28 cellular contexts compared by ENCODE assay signal in genomic region chr18:6096747-6097146, GRCh38.
"Had no signal": no experiment of that assay in that cellular context is flagged by ENCODE, and none has a peak within 500 bp of the region (broad histone marks: within the 10 kb centered on the region; RNA-seq: fewer than 3 reads in every experiment).

No MANE protein-coding gene starts in this region.

- H3K4me2 ChIP-seq: smooth muscle cell had no signal

- H3K9me3 Mint-ChIP-seq: natural killer cell; nephron progenitor cell; stimulated activated memory B cell treated with anti-CD40 and anti-IgM and Interleukin-4, amounts not matched to agents 10 μg/mL and 1 μg/mL and 100 μg/mL, for 72 hours had no signal

- H3K4me3 Mint-ChIP-seq: mesothelial cell of epicardium; naive B cell; natural killer cell; nephron progenitor cell; stimulated activated memory B cell treated with anti-CD40 and anti-IgM and Interleukin-4, amounts not matched to agents 10 μg/mL and 1 μg/mL and 100 μg/mL, for 72 hours had no signal

- H3K27ac Mint-ChIP-seq: mesothelial cell of epicardium; natural killer cell; nephron progenitor cell; progenitor cell of endocrine pancreas; stimulated activated memory B cell treated with anti-CD40 and anti-IgM and Interleukin-4, amounts not matched to agents 10 μg/mL and 1 μg/mL and 100 μg/mL, for 72 hours had no signal

- DNase-seq: hypothalamus; islet precursor cell; left ventricle myocardium inferior; mesendoderm; naive B cell; natural killer cell; nephron progenitor cell; occipital lobe; ovary; right lobe of liver; stimulated activated CD4-positive, alpha-beta T cell treated with anti-CD3 and anti-CD28 coated beads, Interleukin-1b, Interleukin-23, amount 100 ng/mL, for 48 hours; stimulated activated CD4-positive, alpha-beta T cell treated with anti-CD3 and anti-CD28 coated beads, Interleukin-2, amount 100 ng/mL, for 48 hours; stimulated activated CD4-positive, alpha-beta T cell treated with anti-CD3 and anti-CD28 coated beads, Interleukin-4, amount 100 ng/mL, for 4 hours; stimulated activated CD8-positive, alpha-beta memory T cell treated with anti-CD3 and anti-CD28 coated beads, Interleukin-4, amount 100 ng/mL, for 48 hours; stimulated activated naive CD4-positive, alpha-beta T cell treated with Interleukin-2 at 50 U/mL for 16 hours; stomach; testis; thyroid gland; transverse colon; upper lobe of left lung had no signal

- H3K4me1 ChIP-seq: left ventricle myocardium inferior, right atrium auricular region, right lobe of liver, stomach, testis, thyroid gland, transverse colon, upper lobe of left lung, vagina had no signal

- H3K27me3 ChIP-seq: neutrophil, ovary, right atrium auricular region, right lobe of liver, stomach, testis, thyroid gland, transverse colon, upper lobe of left lung, vagina had no signal

- H3K4me3 ChIP-seq: left ventricle myocardium inferior, lung, ovary, right atrium auricular region, right lobe of liver, smooth muscle cell, stomach, testis, thyroid gland, transverse colon, upper lobe of left lung, vagina had no signal

- H3K27ac ChIP-seq: left ventricle myocardium inferior, neutrophil, ovary, right atrium auricular region, right lobe of liver, stomach, testis, thyroid gland, transverse colon, upper lobe of left lung, vagina had no signal

- H3K36me3 ChIP-seq: left ventricle myocardium inferior, neutrophil, ovary, right atrium auricular region, thyroid gland, transverse colon, upper lobe of left lung, vagina had no signal

- H3K4me1 Mint-ChIP-seq: mesothelial cell of epicardium; naive B cell; natural killer cell; nephron progenitor cell; stimulated activated memory B cell treated with anti-CD40 and anti-IgM and Interleukin-4, amounts not matched to agents 10 μg/mL and 1 μg/mL and 100 μg/mL, for 72 hours had no signal

- H3K36me3 Mint-ChIP-seq: stimulated activated memory B cell treated with anti-CD40 and anti-IgM and Interleukin-4, amounts not matched to agents 10 μg/mL and 1 μg/mL and 100 μg/mL, for 72 hours had no signal

- ATAC-seq: right lobe of liver; stimulated activated memory B cell treated with anti-CD40 and anti-IgM and Interleukin-4, amounts not matched to agents 10 μg/mL and 1 μg/mL and 100 μg/mL, for 72 hours had no signal

- H3K27me3 Mint-ChIP-seq: naive B cell; progenitor cell of endocrine pancreas; stimulated activated memory B cell treated with anti-CD40 and anti-IgM and Interleukin-4, amounts not matched to agents 10 μg/mL and 1 μg/mL and 100 μg/mL, for 72 hours had no signal

- H3K9me3 ChIP-seq: left ventricle myocardium inferior, neutrophil, ovary, right atrium auricular region, right lobe of liver, stomach, testis, thyroid gland, transverse colon, upper lobe of left lung, vagina had no signal
